Comparison of ENCODE assay signal across 23 cellular contexts in genomic region chr7:31094271-31094670, GRCh38. TPM values are rescaled to one million over a fixed set of nuclear protein-coding genes. Genes with fewer than 3 reads are reported as not detected.
"Had no signal": no experiment of that assay in that cellular context is flagged by ENCODE, and none has a peak within 500 bp of the region (broad histone marks: within the 10 kb centered on the region; RNA-seq: fewer than 3 reads in every experiment).

No MANE protein-coding gene starts in this region.

- H3K4me3 ChIP-seq: dorsolateral prefrontal cortex, heart left ventricle, lung, ovary, uterus had no signal

- H3K9me3 ChIP-seq: heart left ventricle, ovary, uterus had no signal

- FAIRE-seq: frontal cortex had no signal

- H3K4me1 ChIP-seq: heart left ventricle, uterus had no signal

- DNase-seq: central memory CD4-positive, alpha-beta T cell; cortex of kidney; effector CD8-positive, alpha-beta T cell; hippocampal formation; left ventricle myocardium superior; mesendoderm; naive thymus-derived CD4-positive, alpha-beta T cell; right cardiac atrium; stimulated activated CD4-positive, alpha-beta T cell treated with anti-CD3 and anti-CD28 coated beads, Interleukin-15, amount 100 ng/mL, for 24 hours; stimulated activated CD4-positive, alpha-beta T cell treated with anti-CD3 and anti-CD28 coated beads, Interleukin-1b, Interleukin-23, amount 100 ng/mL, for 48 hours; stimulated activated CD4-positive, alpha-beta T cell treated with anti-CD3 and anti-CD28 coated beads, Interleukin-4, amount 100 ng/mL, for 4 hours; stimulated activated naive B cell treated with anti-CD40 and anti-IgM and Interleukin-4, amounts not matched to agents 10 μg/mL and 1 μg/mL and 100 μg/mL, for 72 hours; stimulated activated naive CD8-positive, alpha-beta T cell treated with anti-CD3 and anti-CD28 coated beads, Interleukin-15, amount 100 ng/mL, for 72 hours; substantia nigra had no signal

- H3K27me3 ChIP-seq: ovary, uterus had no signal

- H3K27ac ChIP-seq: dorsolateral prefrontal cortex, heart left ventricle, ovary, uterus had no signal

- H3K36me3 ChIP-seq: heart left ventricle, ovary, uterus had no signal

RNA-seq across cellular contexts. Expression of gene ADCYAP1R1, which starts 42.2 kb away (rescaled TPM):
- total RNA-seq: chondrocyte; glomerular endothelial cell; naive thymus-derived CD4-positive, alpha-beta T cell; progenitor cell of endocrine pancreas had no signal
- polyA plus RNA-seq: naive thymus-derived CD4-positive, alpha-beta T cell had no signal
